1 cellular context compared by ENCODE assay signal in genomic region chr10:22714524-22715289, GRCh38.
TF ChIP-seq lines count a peak whose summit lies in the region.

PIP4K2A (minus strand) TSS chr10:22714578; CDS start chr10:22714326, 252 bp downstream.

TF ChIP-seq in WTC11, 78 proteins besides CTCF, POLR2A, EP300 and RAD21 (continued from another document):
- TF ChIP-seq IRF1 (CRISPR knock-in tag; IDR thresholded peaks at IDR 0.05) (no peak), TP53 (CRISPR knock-in tag; IDR thresholded peaks at IDR 0.05) (no peak; the same call in 1 of the 2 replicates), ZNF138 (CRISPR knock-in tag; conservative IDR thresholded peaks at IDR 0.05) (no peak), FOXP1 (CRISPR knock-in tag; IDR thresholded peaks at IDR 0.05; ENCODE audit: borderline replicate concordance) (peak; percentile 50; the same call in 1 of the 2 replicates), SP1 (CRISPR knock-in tag; conservative IDR thresholded peaks at IDR 0.05) (peak; percentile 66), TCF7 (CRISPR knock-in tag; IDR thresholded peaks at IDR 0.05; ENCODE audit: low read depth) (no peak)
- TF ChIP-seq, protein P1, sequence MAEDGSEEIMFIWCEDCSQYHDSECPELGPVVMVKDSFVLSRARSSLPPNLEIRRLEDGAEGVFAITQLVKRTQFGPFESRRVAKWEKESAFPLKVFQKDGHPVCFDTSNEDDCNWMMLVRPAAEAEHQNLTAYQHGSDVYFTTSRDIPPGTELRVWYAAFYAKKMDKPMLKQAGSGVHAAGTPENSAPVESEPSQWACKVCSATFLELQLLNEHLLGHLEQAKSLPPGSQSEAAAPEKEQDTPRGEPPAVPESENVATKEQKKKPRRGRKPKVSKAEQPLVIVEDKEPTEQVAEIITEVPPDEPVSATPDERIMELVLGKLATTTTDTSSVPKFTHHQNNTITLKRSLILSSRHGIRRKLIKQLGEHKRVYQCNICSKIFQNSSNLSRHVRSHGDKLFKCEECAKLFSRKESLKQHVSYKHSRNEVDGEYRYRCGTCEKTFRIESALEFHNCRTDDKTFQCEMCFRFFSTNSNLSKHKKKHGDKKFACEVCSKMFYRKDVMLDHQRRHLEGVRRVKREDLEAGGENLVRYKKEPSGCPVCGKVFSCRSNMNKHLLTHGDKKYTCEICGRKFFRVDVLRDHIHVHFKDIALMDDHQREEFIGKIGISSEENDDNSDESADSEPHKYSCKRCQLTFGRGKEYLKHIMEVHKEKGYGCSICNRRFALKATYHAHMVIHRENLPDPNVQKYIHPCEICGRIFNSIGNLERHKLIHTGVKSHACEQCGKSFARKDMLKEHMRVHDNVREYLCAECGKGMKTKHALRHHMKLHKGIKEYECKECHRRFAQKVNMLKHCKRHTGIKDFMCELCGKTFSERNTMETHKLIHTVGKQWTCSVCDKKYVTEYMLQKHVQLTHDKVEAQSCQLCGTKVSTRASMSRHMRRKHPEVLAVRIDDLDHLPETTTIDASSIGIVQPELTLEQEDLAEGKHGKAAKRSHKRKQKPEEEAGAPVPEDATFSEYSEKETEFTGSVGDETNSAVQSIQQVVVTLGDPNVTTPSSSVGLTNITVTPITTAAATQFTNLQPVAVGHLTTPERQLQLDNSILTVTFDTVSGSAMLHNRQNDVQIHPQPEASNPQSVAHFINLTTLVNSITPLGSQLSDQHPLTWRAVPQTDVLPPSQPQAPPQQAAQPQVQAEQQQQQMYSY (CRISPR knock-in tag; IDR thresholded peaks at IDR 0.05): no peak
- TF ChIP-seq, protein P2, sequence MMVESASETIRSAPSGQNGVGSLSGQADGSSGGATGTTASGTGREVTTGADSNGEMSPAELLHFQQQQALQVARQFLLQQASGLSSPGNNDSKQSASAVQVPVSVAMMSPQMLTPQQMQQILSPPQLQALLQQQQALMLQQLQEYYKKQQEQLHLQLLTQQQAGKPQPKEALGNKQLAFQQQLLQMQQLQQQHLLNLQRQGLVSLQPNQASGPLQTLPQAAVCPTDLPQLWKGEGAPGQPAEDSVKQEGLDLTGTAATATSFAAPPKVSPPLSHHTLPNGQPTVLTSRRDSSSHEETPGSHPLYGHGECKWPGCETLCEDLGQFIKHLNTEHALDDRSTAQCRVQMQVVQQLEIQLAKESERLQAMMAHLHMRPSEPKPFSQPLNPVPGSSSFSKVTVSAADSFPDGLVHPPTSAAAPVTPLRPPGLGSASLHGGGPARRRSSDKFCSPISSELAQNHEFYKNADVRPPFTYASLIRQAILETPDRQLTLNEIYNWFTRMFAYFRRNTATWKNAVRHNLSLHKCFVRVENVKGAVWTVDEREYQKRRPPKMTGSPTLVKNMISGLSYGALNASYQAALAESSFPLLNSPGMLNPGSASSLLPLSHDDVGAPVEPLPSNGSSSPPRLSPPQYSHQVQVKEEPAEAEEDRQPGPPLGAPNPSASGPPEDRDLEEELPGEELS (CRISPR knock-in tag; IDR thresholded peaks at IDR 0.05): 0 out of 2 replicates have a peak, but pooled peaks have one; percentile 28
